10 cellular contexts compared by ENCODE assay signal in the genomic region with DNA sequence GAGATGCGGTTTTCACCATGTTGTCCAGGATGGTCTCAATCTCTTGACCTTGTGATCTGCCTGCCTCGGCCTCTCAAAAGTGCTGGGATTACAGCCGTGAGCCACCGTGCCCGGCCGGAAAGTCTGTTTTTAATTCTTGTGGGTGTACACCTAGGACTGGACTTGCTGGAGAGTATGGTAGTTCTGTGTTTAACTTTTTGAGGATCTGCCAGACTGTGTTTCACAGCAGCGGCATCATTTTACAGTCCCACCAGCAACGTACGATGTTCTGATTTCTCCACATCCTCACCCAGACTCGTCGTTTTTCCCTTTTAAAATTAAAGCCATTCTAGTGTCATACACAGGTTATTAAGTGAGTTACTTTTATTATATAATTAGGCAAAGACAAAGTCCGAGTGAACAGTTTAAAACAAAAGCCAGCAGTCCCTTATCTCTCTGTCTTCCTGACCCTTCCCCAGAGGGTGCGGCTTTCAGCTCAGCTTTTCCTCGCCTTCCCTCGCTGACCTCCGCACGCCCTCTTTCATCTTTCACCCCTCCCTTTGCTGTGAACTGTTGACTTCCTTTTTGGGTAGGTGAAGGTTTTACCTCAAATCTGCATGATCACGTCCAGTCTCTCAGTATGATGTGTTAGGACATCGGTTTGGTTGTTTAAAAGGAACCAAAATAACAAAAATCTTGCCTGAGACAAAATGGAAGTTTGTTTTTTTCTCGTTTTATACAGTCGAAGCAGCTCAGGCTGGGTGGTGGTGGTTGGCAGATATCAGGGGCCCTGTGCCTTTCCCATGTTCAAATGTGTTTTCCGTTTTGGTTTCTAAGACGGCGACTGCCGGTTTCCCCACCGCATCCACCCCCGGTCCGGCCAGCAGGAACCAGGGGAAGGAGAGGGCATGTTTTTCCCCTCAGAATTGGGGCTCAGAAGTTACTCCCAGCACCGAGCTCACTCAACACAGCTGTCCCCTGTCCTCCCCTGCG. TPM values are rescaled to one million over a fixed set of nuclear protein-coding genes. Genes with fewer than 3 reads are reported as not detected.
DNase-seq lines count a peak whose midpoint lies in the region; ATAC-seq and TF ChIP-seq lines count a peak whose summit lies in the region.
"Had no signal": no experiment of that assay in that cellular context is flagged by ENCODE, and none has a peak within 500 bp of the region (broad histone marks: within the 10 kb centered on the region; RNA-seq: fewer than 3 reads in every experiment).

No MANE protein-coding gene starts in this region.

- CTCF ChIA-PET in activated CD8-positive, alpha-beta memory T cell treated with anti-CD3 and anti-CD28 coated beads, Interleukin-2, amount 10 ng/mL, durations not matched to agents 7 days and 5 days (lab: Charles Lee): interaction anchor here (0.8 to 3.2 kb wide), 3 partner anchors 18 to 110 kb away, joined by 3 to 12 read pairs (median 3); partner anchors contain the start of gene FAM234A

- peak; percentile 77 for ATAC-seq in activated CD8-positive, alpha-beta memory T cell treated with anti-CD3 and anti-CD28 coated beads, Interleukin-2, amount 10 ng/mL, durations not matched to agents 7 days and 5 days
- peak; percentile 39 for ATAC-seq in left lobe of liver
- no peak for ATAC-seq in thoracic aorta (ENCODE audit: insufficient number of reproducible peaks, low FRiP score, low read depth)
- ATAC-seq in GM18511 (IDR thresholded peaks at IDR 0.05; ENCODE audit: unreplicated experiment): no peak
- no peak for ATAC-seq in GM18907 (IDR thresholded peaks at IDR 0.05; ENCODE audit: unreplicated experiment)

- H3K36me3 Mint-ChIP-seq in activated CD8-positive, alpha-beta memory T cell treated with anti-CD3 and anti-CD28 coated beads, Interleukin-2, amount 10 ng/mL, durations not matched to agents 7 days and 5 days: no peaks in the 10 kb centered on the region

- H3K4me1 Mint-ChIP-seq in activated CD8-positive, alpha-beta memory T cell treated with anti-CD3 and anti-CD28 coated beads, Interleukin-2, amount 10 ng/mL, durations not matched to agents 7 days and 5 days: peaks cover 18% of the 10 kb centered on the region

- TF ChIP-seq CTCF in thoracic aorta (IDR thresholded peaks at IDR 0.05): no peak
- no peak for TF ChIP-seq CTCF in tibial nerve (IDR thresholded peaks at IDR 0.05)

- H3K36me3 ChIP-seq in thoracic aorta: peaks cover 17% of the 10 kb centered on the region
- peaks cover 3 to 89% (median 8%) of the 10 kb centered on the region in 3 donors for H3K36me3 ChIP-seq in tibial nerve

- H3K27ac Mint-ChIP-seq in activated CD8-positive, alpha-beta memory T cell treated with anti-CD3 and anti-CD28 coated beads, Interleukin-2, amount 10 ng/mL, durations not matched to agents 7 days and 5 days: peak overlapping the region; percentile 77

- H3K4me3 ChIP-seq in thoracic aorta: peak overlapping the region; percentile 8
- H3K4me3 ChIP-seq in tibial nerve: no peak overlapping the region

- no peaks in the 10 kb centered on the region for H3K9me3 ChIP-seq in thoracic aorta
- no peaks in the 10 kb centered on the region for H3K9me3 ChIP-seq in tibial nerve

- peak overlapping the region; percentile 51 for H3K4me3 Mint-ChIP-seq in activated CD8-positive, alpha-beta memory T cell treated with anti-CD3 and anti-CD28 coated beads, Interleukin-2, amount 10 ng/mL, durations not matched to agents 7 days and 5 days

- H3K27ac ChIP-seq in thoracic aorta (no peak overlapping the region), tibial nerve (peak overlapping the region in 2 of 4 donors; percentile 22 to 58)

- TF ChIP-seq EP300 in tibial nerve (IDR thresholded peaks at IDR 0.05): no peak

- H3K4me1 ChIP-seq in thoracic aorta (ENCODE audit: control insufficient read depth in 1 of 2, low read depth in 2 of 2): no peaks in the 10 kb centered on the region
- H3K4me1 ChIP-seq in tibial nerve: no peaks in the 10 kb centered on the region

- DNase-seq in activated CD8-positive, alpha-beta memory T cell treated with anti-CD3 and anti-CD28 coated beads, Interleukin-2, amount 10 ng/mL, durations not matched to agents 7 days and 5 days: peak; percentile 51
- no peak for DNase-seq in activated CD8-positive, alpha-beta memory T cell treated with anti-CD3 and anti-CD28 coated beads, Interleukin-2, amount 50 U/mL, for 4 hours
- DNase-seq in activated T-cell treated with anti-CD3 and anti-CD28 coated beads, Interleukin-2, amount 50 U/mL, for 48 hours: peak; percentile 49
- DNase-seq in left lobe of liver (ENCODE audit: low spot score) (no peak), thoracic aorta (ENCODE audit: low spot score) (no peak), tibial nerve (ENCODE audit: low spot score in 2 of 2) (no peak)
- DNase-seq: NCI-H1105 treated with DMSO at 0.1 percent for 48 hours, posterior cingulate gyrus had no signal

- no peaks in the 10 kb centered on the region for H3K27me3 Mint-ChIP-seq in activated CD8-positive, alpha-beta memory T cell treated with anti-CD3 and anti-CD28 coated beads, Interleukin-2, amount 10 ng/mL, durations not matched to agents 7 days and 5 days

- no peaks in the 10 kb centered on the region for H3K9me3 Mint-ChIP-seq in activated CD8-positive, alpha-beta memory T cell treated with anti-CD3 and anti-CD28 coated beads, Interleukin-2, amount 10 ng/mL, durations not matched to agents 7 days and 5 days (ENCODE audit: low read depth)

- TF ChIP-seq POLR2A in tibial nerve (IDR thresholded peaks at IDR 0.05): no peak

- no peaks in the 10 kb centered on the region for H3K27me3 ChIP-seq in thoracic aorta (replicated peaks; ENCODE audit: insufficient read depth)
- no peaks in the 10 kb centered on the region for H3K27me3 ChIP-seq in tibial nerve

- 70 to 71% methylated on average over 30 of the region's 30 CpGs for WGBS in tibial nerve, 2 donors

RNA-seq across cellular contexts. Expression of gene FAM234A, which starts 18.0 kb away (rescaled TPM):
- total RNA-seq in activated CD8-positive, alpha-beta memory T cell treated with anti-CD3 and anti-CD28 coated beads, Interleukin-2, amount 10 ng/mL, durations not matched to agents 7 days and 5 days: 10 to 100 TPM in 1 of 2 experiments, 1 to 10 TPM in 1; 9.1 to 10.1 TPM
- total RNA-seq in left lobe of liver: 35.8 TPM
- 100 to 1,000 TPM in 1 of 2 donors, 10 to 100 TPM in 1; 51.7 to 141 TPM for total RNA-seq in thoracic aorta
- total RNA-seq in tibial nerve: 100 to 1,000 TPM in 2 of 4 donors, 10 to 100 TPM in 2; 73.5 to 192 (median 99.0) TPM

RNA-seq across cellular contexts. Expression of gene RGS11, which starts 23.1 kb away (rescaled TPM):
- not detected for total RNA-seq in activated CD8-positive, alpha-beta memory T cell treated with anti-CD3 and anti-CD28 coated beads, Interleukin-2, amount 10 ng/mL, durations not matched to agents 7 days and 5 days
- total RNA-seq in left lobe of liver (0.70 TPM), thoracic aorta (10 to 100 TPM; 16.8 to 19.4 TPM), tibial nerve (10 to 100 TPM; 20.8 to 59.0 (median 29.7) TPM)

RNA-seq across cellular contexts. Expression of gene LUC7L, which starts 23.4 kb away (rescaled TPM):
- 10 to 100 TPM; 60.0 to 65.3 TPM for total RNA-seq in activated CD8-positive, alpha-beta memory T cell treated with anti-CD3 and anti-CD28 coated beads, Interleukin-2, amount 10 ng/mL, durations not matched to agents 7 days and 5 days
- total RNA-seq in left lobe of liver (29.9 TPM), thoracic aorta (100 to 1,000 TPM; 101 to 171 TPM), tibial nerve (100 to 1,000 TPM; 109 to 180 (median 123) TPM)

RNA-seq across cellular contexts. Expression of gene ARHGDIG, which starts 27.7 kb away (rescaled TPM):
- not detected for total RNA-seq in activated CD8-positive, alpha-beta memory T cell treated with anti-CD3 and anti-CD28 coated beads, Interleukin-2, amount 10 ng/mL, durations not matched to agents 7 days and 5 days
- total RNA-seq in left lobe of liver (0.70 TPM), thoracic aorta (not detected), tibial nerve (not detected)

RNA-seq across cellular contexts. Expression of gene PDIA2, which starts 30.3 kb away (rescaled TPM):
- not detected for total RNA-seq in activated CD8-positive, alpha-beta memory T cell treated with anti-CD3 and anti-CD28 coated beads, Interleukin-2, amount 10 ng/mL, durations not matched to agents 7 days and 5 days
- total RNA-seq in left lobe of liver (0.23 TPM), thoracic aorta (1 to 10 TPM in 1 of 2 donors, under 1 TPM in 1; 0.81 to 3.2 TPM), tibial nerve (1 to 10 TPM; 3.3 to 8.8 (median 3.7) TPM)

Comparison
In these comparisons a context has a peak if more than half of its experiments do, and no peak if none do; other contexts are left out.
1. DNase-seq: peak in activated CD8-positive, alpha-beta memory T cell treated with anti-CD3 and anti-CD28 coated beads, Interleukin-2, amount 10 ng/mL, durations not matched to agents 7 days and 5 days (single experiment) and activated T-cell treated with anti-CD3 and anti-CD28 coated beads, Interleukin-2, amount 50 U/mL, for 48 hours (2 of 2); none in activated CD8-positive, alpha-beta memory T cell treated with anti-CD3 and anti-CD28 coated beads, Interleukin-2, amount 50 U/mL, for 4 hours (single experiment), left lobe of liver (single experiment), thoracic aorta (single experiment) and tibial nerve (0 of 2).
2. ATAC-seq: peak in activated CD8-positive, alpha-beta memory T cell treated with anti-CD3 and anti-CD28 coated beads, Interleukin-2, amount 10 ng/mL, durations not matched to agents 7 days and 5 days (single experiment) and left lobe of liver (single experiment); none in thoracic aorta (single experiment), GM18511 (single experiment) and GM18907 (single experiment).
3. RNA of gene RGS11, which starts 23.1 kb away (total RNA-seq): 20.8 to 59.0 TPM in tibial nerve and 16.8 to 19.4 TPM in thoracic aorta; 0.70 TPM in left lobe of liver (single experiment) and not detected in activated CD8-positive, alpha-beta memory T cell treated with anti-CD3 and anti-CD28 coated beads, Interleukin-2, amount 10 ng/mL, durations not matched to agents 7 days and 5 days; every median in the first group is over 10 times any median in the second.